Comparison of ENCODE assay signal across 1 cellular context in genomic region chr20:38404016-38404415, GRCh38.
A peak's percentile ranks its signal among the peaks of the same experiment; 100 is the strongest.
TF ChIP-seq lines count a peak whose summit lies in the region.

No MANE protein-coding gene starts in this region.

TF ChIP-seq in HepG2, 621 proteins besides CTCF, POLR2A, EP300 and RAD21:
- no peak for TF ChIP-seq IRX3 (CRISPR knock-in tag; IDR thresholded peaks at IDR 0.05; ENCODE audit: borderline replicate concordance, low read depth)
- peak; percentile 96 for TF ChIP-seq RBAK (CRISPR knock-in tag; IDR thresholded peaks at IDR 0.05)
- TF ChIP-seq ZNF12 (CRISPR knock-in tag; IDR thresholded peaks at IDR 0.05): peak; percentile 89
TF ChIP-seq in HepG2: peak in this region for 2.
